In genomic region chr1:171841050-171841910, GRCh38 we compare ENCODE assay signal across 8 cellular contexts. TPM values are rescaled to one million over a fixed set of nuclear protein-coding genes. Genes with fewer than 3 reads are reported as not detected.
DNase-seq lines count a peak whose midpoint lies in the region; ATAC-seq lines count a peak whose summit lies in the region.

DNM3 (plus strand) TSS chr1:171841498; CDS start chr1:171841657, 159 bp downstream.

- ATAC-seq in GM18870 (IDR thresholded peaks at IDR 0.05; ENCODE audit: unreplicated experiment), result peak; percentile 52
- peak; percentile 90 for ATAC-seq in HG03135 (IDR thresholded peaks at IDR 0.05; ENCODE audit: unreplicated experiment)

- DNase-seq in ACHN (peak; percentile 62), NCI-H510A (lab: John Stamatoyannopoulos, UW) (peak; percentile 53), lung microvascular endothelial cell (ENCODE audit: low read depth in 2 of 2) (peak; percentile 79 to 86)
- DNase-seq in activated CD8-positive, alpha-beta memory T cell treated with anti-CD3 and anti-CD28 coated beads for 1 hour (ENCODE audit: extremely low read depth in 1 of 2, low read depth in 1 of 2), result peak; percentile 22 to 71
- peak; percentile 70 for DNase-seq in effector CD8-positive, alpha-beta T cell (lab: John Stamatoyannopoulos, UW)
- DNase-seq in stimulated activated CD4-positive, alpha-beta T cell treated with anti-CD3 and anti-CD28 coated beads, TNF-alpha, amount 100 ng/mL, for 1 hour (ENCODE audit: low read depth in 3 of 3, low spot score in 1 of 3), result peak; percentile 40 to 72 (median 67)

- in situ Hi-C loops in ACHN (cut with HindIII; ENCODE audit: low pct_ligation_motif_present, low pct_unique_long_range_greater_than_20kb, low sequenced_read_pairs), result no loop called here

RNA-seq across cellular contexts. Expression of gene DNM3, which starts in this region (rescaled TPM):
- 1.1 and 4.0 TPM in 2 replicates for total RNA-seq in lung microvascular endothelial cell

Comparison
In these comparisons a context has a peak if more than half of its experiments do, and no peak if none do; other contexts are left out.
1. Peak in every context shown above with its lines: DNase-seq and ATAC-seq.